In genomic region chr7:157138424-157139141, GRCh38 we compare ENCODE assay signal across 8 cellular contexts. TPM values are rescaled to one million over a fixed set of nuclear protein-coding genes. Genes with fewer than 3 reads are reported as not detected.
DNase-seq lines count a peak whose midpoint lies in the region; ATAC-seq and TF ChIP-seq lines count a peak whose summit lies in the region.

Gene UBE3C, plus strand, starts transcription at chr7:157138926. Its CDS starts 347 bp downstream, at chr7:157139273.

- in situ Hi-C loops in ACHN (cut with HindIII; ENCODE audit: low pct_ligation_motif_present, low pct_unique_long_range_greater_than_20kb, low sequenced_read_pairs), result no loop called here
- in situ Hi-C loops in mammary epithelial cell (cut with MboI; ENCODE audit: low sequenced_read_pairs in 2 of 2), result loop anchor here in 1 of 2 donors (10.0 kb wide), 1 partner anchor 94 kb away; no protein-coding TSS in a partner anchor

- H3K9me3 ChIP-seq in mammary epithelial cell (replicated peaks; ENCODE audit: insufficient read depth, low read length), result no peaks in the 10 kb centered on the region
- no peaks in the 10 kb centered on the region for H3K9me3 ChIP-seq in smooth muscle cell (replicated peaks; ENCODE audit: low read depth)

- H2AFZ ChIP-seq in mammary epithelial cell (ENCODE audit: low read depth, low read length) (peak within 1 kb of the TSS; percentile 86), smooth muscle cell (ENCODE audit: low read depth) (peak within 1 kb of the TSS; percentile 80)

- dilution Hi-C loops in mammary epithelial cell (cut with HindIII; ENCODE audit: low sequenced_read_pairs), result no loop called here

- peaks cover 3% of the 10 kb centered on the region for H3K36me3 ChIP-seq in mammary epithelial cell (ENCODE audit: insufficient read depth, low read length)
- H3K36me3 ChIP-seq in smooth muscle cell (ENCODE audit: low read depth), result no peaks in the 10 kb centered on the region

- TF ChIP-seq CTCF in WI38 (IDR thresholded peaks at IDR 0.05; ENCODE audit: low read depth, low read length) (no peak), mammary epithelial cell (conservative IDR thresholded peaks at IDR 0.05 in 1 of 2, IDR thresholded peaks at IDR 0.05 in 1 of 2; ENCODE audit: extremely low read depth in 1 of 2, insufficient read depth in 1 of 2, low read depth in 1 of 2, low read length in 2 of 2) (no peak), smooth muscle cell (IDR thresholded peaks at IDR 0.05; ENCODE audit: borderline replicate concordance, insufficient read depth, poor library complexity, severe bottlenecking) (no peak)

- H4K20me1 ChIP-seq in mammary epithelial cell (ENCODE audit: insufficient read depth, low read length) (peaks cover 9% of the 10 kb centered on the region), smooth muscle cell (ENCODE audit: low read depth) (peaks cover 44% of the 10 kb centered on the region)

- H3K27ac ChIP-seq in mammary epithelial cell (ENCODE audit: insufficient read depth, low read depth, low read length), result peak within 1 kb of the TSS; percentile 80
- H3K27ac ChIP-seq in smooth muscle cell (ENCODE audit: low read depth), result peak within 1 kb of the TSS; percentile 70

- WGBS in mammary epithelial cell (ENCODE audit: low coverage, missing lambda C conversion rate), result 0% methylated on average over 14 of the region's 84 CpGs
- under 1% methylated on average over 59 of the region's 84 CpGs for WGBS in smooth muscle cell (ENCODE audit: low lambda C conversion rate)

- BruUV-seq in mammary epithelial cell (replicated peaks; lab: Mats Ljungman, UMichigan), result no TSS peak

- peak within 1 kb of the TSS; percentile 83 for H3K4me2 ChIP-seq in mammary epithelial cell (ENCODE audit: insufficient read depth, low read depth, low read length)
- H3K4me2 ChIP-seq in smooth muscle cell, result peak within 1 kb of the TSS; percentile 95

- no peaks in the 10 kb centered on the region for H3K27me3 ChIP-seq in mammary epithelial cell (ENCODE audit: insufficient read depth, low read length)
- no peaks in the 10 kb centered on the region for H3K27me3 ChIP-seq in smooth muscle cell (ENCODE audit: low read depth)

- H3K79me2 ChIP-seq in mammary epithelial cell (ENCODE audit: insufficient read depth, low read length), result peaks cover 48% of the 10 kb centered on the region
- peaks cover 43% of the 10 kb centered on the region for H3K79me2 ChIP-seq in smooth muscle cell (ENCODE audit: low read depth)

- peak; percentile 83 for ATAC-seq in GM18907 (IDR thresholded peaks at IDR 0.05; ENCODE audit: unreplicated experiment)
- ATAC-seq in HG03139 (IDR thresholded peaks at IDR 0.05; ENCODE audit: unreplicated experiment), result peak; percentile 81

- peak within 1 kb of the TSS; percentile 86 for H3K9ac ChIP-seq in mammary epithelial cell (ENCODE audit: insufficient read depth, low read length)
- peak within 1 kb of the TSS; percentile 80 for H3K9ac ChIP-seq in smooth muscle cell (ENCODE audit: low read depth)

- DNase-seq in ACHN, result peak; percentile 96
- DNase-seq in NCI-H2227 treated with DMSO at 0.1 percent for 48 hours (lab: John Stamatoyannopoulos, UW), result peak; percentile 81
- DNase-seq in mammary epithelial cell, result peak; percentile 86
- peak; percentile 97 for DNase-seq in iPS-NIHi7 (ENCODE audit: extremely low spot score)
- DNase-seq in smooth muscle cell (lab: John Stamatoyannopoulos, UW; ENCODE audit: unreplicated experiment), result peak; percentile 75

- intact Hi-C loops in mammary epithelial cell (cut with micrococcal nuclease), result loop anchor here (1.0 to 10.0 kb wide), 4 partner anchors 112 to 234 kb away; no protein-coding TSS in a partner anchor

- no peaks in the 10 kb centered on the region for H3F3A ChIP-seq in smooth muscle cell (ENCODE audit: low read depth)

- H3K4me1 ChIP-seq in mammary epithelial cell (ENCODE audit: insufficient read depth, low read length) (peaks cover 22% of the 10 kb centered on the region), smooth muscle cell (ENCODE audit: low read depth) (peaks cover 11% of the 10 kb centered on the region)

- CTCF ChIA-PET in mammary epithelial cell (lab: Charles Lee; ENCODE audit: low non-redundant PET), result no interaction called here

- H3K4me3 ChIP-seq in WI38 (ENCODE audit: low read depth, low read length), result peak within 1 kb of the TSS; percentile 84
- H3K4me3 ChIP-seq in mammary epithelial cell (replicated peaks in 1 of 3; ENCODE audit: insufficient read depth in 1 of 3, low read depth in 2 of 3, low read length in 3 of 3), result peak within 1 kb of the TSS; percentile 81 to 99 (median 86)
- peak within 1 kb of the TSS; percentile 69 for H3K4me3 ChIP-seq in smooth muscle cell

RNA-seq across cellular contexts. Expression of gene UBE3C, which starts in this region (rescaled TPM):
- total RNA-seq in mammary epithelial cell, result 100 to 1,000 TPM; 108 to 109 TPM
- 78.8 TPM for polyA plus RNA-seq in mammary epithelial cell
- 104 TPM for polyA minus RNA-seq in mammary epithelial cell
- total RNA-seq in smooth muscle cell, result 43.1 and 48.0 TPM in 2 replicates
- polyA plus RNA-seq in smooth muscle cell, result 16.3 and 19.5 TPM in 2 replicates

Comparison
In these comparisons a context has a peak if more than half of its experiments do, and no peak if none do; other contexts are left out.
1. Peak in every context shown above with its lines: DNase-seq, ATAC-seq, H3K4me3 ChIP-seq and H3K27ac ChIP-seq.